Comparison of ENCODE assay signal across 16 cellular contexts in genomic region chr5:31952034-31952433, GRCh38.
A peak's percentile ranks its signal among the peaks of the same experiment; 100 is the strongest.
DNase-seq lines count a peak whose midpoint lies in the region; ATAC-seq, FAIRE-seq and TF ChIP-seq lines count a peak whose summit lies in the region.
"Had no signal": no experiment of that assay in that cellular context is flagged by ENCODE, and none has a peak within 500 bp of the region (broad histone marks: within the 10 kb centered on the region; RNA-seq: fewer than 3 reads in every experiment).

No MANE protein-coding gene starts in this region.

- H3K36me3 Mint-ChIP-seq in astrocyte (ENCODE audit: low read depth, unreplicated experiment) (peaks cover 5% of the 10 kb centered on the region), mesothelial cell of epicardium (peaks cover 13% of the 10 kb centered on the region)
- H3K36me3 Mint-ChIP-seq: CD14-positive monocyte; CD8-positive, alpha-beta T cell had no signal

- intact Hi-C loops in stomach (cut with DNase I; ENCODE audit: low total_unique reads) = no loop called here

- ATAC-seq in HG03039 (IDR thresholded peaks at IDR 0.05; ENCODE audit: unreplicated experiment) = no peak
- ATAC-seq: A549; CD8-positive, alpha-beta T cell; K562 had no signal

- TF ChIP-seq EP300 in stomach (IDR thresholded peaks at IDR 0.05) = no peak

- DNase-seq in RCC 7860 (ENCODE audit: low spot score) (no peak), astrocyte (ENCODE audit: low read depth) (peak; percentile 10), mesothelial cell of epicardium (ENCODE audit: low spot score in 2 of 2, unreplicated experiment in 2 of 2) (no peak), D341Med (ENCODE audit: low spot score) (no peak), stomach (no peak)
- DNase-seq: CD8-positive, alpha-beta T cell; COR-L47; DMS 273 treated with DMSO at 0.1 percent for 48 hours; GM23248; H7 had no signal

- H3K4me2 ChIP-seq in astrocyte (ENCODE audit: low read length) = no peak overlapping the region
- H3K4me2 ChIP-seq: A549 had no signal

- H3K4me1 Mint-ChIP-seq in astrocyte (ENCODE audit: low read depth, unreplicated experiment) (peaks cover 6% of the 10 kb centered on the region), mesothelial cell of epicardium (peaks cover 26% of the 10 kb centered on the region)
- H3K4me1 Mint-ChIP-seq: CD14-positive monocyte had no signal

- no peaks in the 10 kb centered on the region for H3K79me2 ChIP-seq in astrocyte (ENCODE audit: insufficient read depth, low read length)

- H3K9ac ChIP-seq in astrocyte (ENCODE audit: low read length) (no peak overlapping the region), subcutaneous abdominal adipose tissue (ENCODE audit: low read length in 5 of 5) (no peak overlapping the region)
- H3K9ac ChIP-seq: GM23248 had no signal

- H3K36me3 ChIP-seq in astrocyte (ENCODE audit: insufficient read depth, low read length) (no peaks in the 10 kb centered on the region), subcutaneous abdominal adipose tissue (ENCODE audit: control insufficient read depth in 5 of 5, insufficient read depth in 5 of 5, low read length in 5 of 5) (no peaks in the 10 kb centered on the region), stomach (no peaks in the 10 kb centered on the region)

- H2AFZ ChIP-seq in astrocyte (ENCODE audit: low read depth, low read length) = no peak overlapping the region
- H2AFZ ChIP-seq: GM23248 had no signal

- no peak for TF ChIP-seq POLR2A in stomach (IDR thresholded peaks at IDR 0.05)

- H3K9me3 ChIP-seq in astrocyte (ENCODE audit: insufficient read depth, low read depth, low read length) = no peaks in the 10 kb centered on the region
- H3K9me3 ChIP-seq in subcutaneous abdominal adipose tissue (ENCODE audit: control insufficient read depth in 5 of 5, low read length in 5 of 5) = no peaks in the 10 kb centered on the region
- no peaks in the 10 kb centered on the region for H3K9me3 ChIP-seq in stomach

- H3K27me3 ChIP-seq in astrocyte (ENCODE audit: insufficient read depth, low read length) (no peaks in the 10 kb centered on the region), subcutaneous abdominal adipose tissue (ENCODE audit: control insufficient read depth in 5 of 5, insufficient read depth in 4 of 5, low read length in 5 of 5) (no peaks in the 10 kb centered on the region), stomach (no peaks in the 10 kb centered on the region)

- H3K4me3 ChIP-seq in astrocyte (ENCODE audit: insufficient read depth, low read depth, low read length) (no peak overlapping the region), subcutaneous abdominal adipose tissue (ENCODE audit: low read depth in 1 of 5, low read length in 5 of 5) (no peak overlapping the region), stomach (no peak overlapping the region)
- H3K4me3 ChIP-seq: A549, GM23248, K562 had no signal

- H3K4me1 ChIP-seq in astrocyte (ENCODE audit: insufficient read depth, low read length) = peaks cover 3% of the 10 kb centered on the region
- H3K4me1 ChIP-seq in subcutaneous abdominal adipose tissue (ENCODE audit: control insufficient read depth in 5 of 5, insufficient read depth in 5 of 5, low read length in 5 of 5) = peaks cover 0 to 18% (median 0%) of the 10 kb centered on the region in 5 donors
- H3K4me1 ChIP-seq in stomach = no peaks in the 10 kb centered on the region
- H3K4me1 ChIP-seq: A549 had no signal

- H3K27ac ChIP-seq in astrocyte (ENCODE audit: low read depth, low read length) (no peak overlapping the region), subcutaneous abdominal adipose tissue (ENCODE audit: low read depth, low read length) (peak overlapping the region; percentile 25), stomach (no peak overlapping the region)
- H3K27ac ChIP-seq: A549, GM23248, HL-60 had no signal

- no peaks in the 10 kb centered on the region for H4K20me1 ChIP-seq in astrocyte (ENCODE audit: insufficient read depth, low read length)

- H3K4me3 Mint-ChIP-seq in astrocyte (ENCODE audit: unreplicated experiment) (no peak overlapping the region), mesothelial cell of epicardium (no peak overlapping the region)
- H3K4me3 Mint-ChIP-seq: CD14-positive monocyte; CD8-positive, alpha-beta T cell had no signal

- FAIRE-seq in RCC 7860 (lab: Jason Lieb, UNC) = peak; percentile 20
- no peak for FAIRE-seq in astrocyte (lab: Jason Lieb, UNC)
- FAIRE-seq: A549 had no signal

- peaks cover 2% of the 10 kb centered on the region for H3K9me3 Mint-ChIP-seq in astrocyte (ENCODE audit: unreplicated experiment)
- H3K9me3 Mint-ChIP-seq in mesothelial cell of epicardium = peaks cover 14% of the 10 kb centered on the region
- H3K9me3 Mint-ChIP-seq: CD8-positive, alpha-beta T cell had no signal

- TF ChIP-seq CTCF in astrocyte (IDR thresholded peaks at IDR 0.05; ENCODE audit: insufficient read depth, low read depth, low read length) (no peak), mesothelial cell of epicardium (IDR thresholded peaks at IDR 0.05; ENCODE audit: unreplicated experiment) (no peak), stomach (IDR thresholded peaks at IDR 0.05) (no peak)

- H3K27me3 Mint-ChIP-seq in astrocyte (ENCODE audit: low read depth, unreplicated experiment) = no peaks in the 10 kb centered on the region
- no peaks in the 10 kb centered on the region for H3K27me3 Mint-ChIP-seq in mesothelial cell of epicardium (ENCODE audit: low read depth)

- H3K27ac Mint-ChIP-seq in astrocyte (ENCODE audit: unreplicated experiment) (no peak overlapping the region), mesothelial cell of epicardium (peak overlapping the region; percentile 62)
- H3K27ac Mint-ChIP-seq: CD14-positive monocyte; CD8-positive, alpha-beta T cell had no signal
